In the genomic region with DNA sequence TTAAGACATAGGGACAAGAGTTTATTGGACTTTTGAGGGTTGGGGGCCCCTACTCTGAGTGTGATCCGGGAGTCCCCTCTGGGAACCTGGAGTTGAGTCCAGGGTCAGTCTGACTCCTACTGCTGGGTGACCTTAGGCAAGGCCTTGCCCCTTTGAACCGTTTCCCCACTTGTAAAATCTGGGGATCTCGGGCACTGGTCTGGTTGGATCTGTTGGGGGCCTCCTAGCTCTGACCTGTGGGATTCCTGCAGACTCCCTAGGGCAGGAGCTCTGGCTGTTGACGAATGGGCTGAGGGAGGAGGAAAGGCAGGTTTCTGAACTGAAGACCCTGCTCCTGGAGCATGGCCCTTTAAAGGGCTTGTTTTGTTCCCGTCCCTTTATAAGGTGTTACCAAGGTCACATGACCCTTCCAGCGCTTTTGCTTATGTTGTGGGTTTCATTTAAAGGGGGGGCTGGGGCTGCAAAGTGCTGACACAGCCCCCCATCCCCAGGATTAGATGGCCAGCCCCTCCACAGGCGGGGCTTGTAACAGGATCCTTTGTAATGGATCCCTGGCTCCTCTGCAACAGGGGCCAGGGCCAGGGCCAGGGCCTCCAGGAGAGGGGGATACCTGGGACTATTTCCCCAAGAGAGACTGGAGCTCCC, we compare ENCODE assay signal across 14 cellular contexts. TPM values are rescaled to one million over a fixed set of nuclear protein-coding genes. Genes with fewer than 3 reads are reported as not detected.
DNase-seq lines count a peak whose midpoint lies in the region; ATAC-seq, FAIRE-seq and TF ChIP-seq lines count a peak whose summit lies in the region.
"Had no signal": no experiment of that assay in that cellular context is flagged by ENCODE, and none has a peak within 500 bp of the region (broad histone marks: within the 10 kb centered on the region; RNA-seq: fewer than 3 reads in every experiment).

No MANE protein-coding gene starts in this region.

- no peak overlapping the region for H3K56ac ChIP-seq in H1 (replicated peaks; ENCODE audit: insufficient read length, low read depth, low read length)

- 0 out of 2 replicates have a peak overlapping the region, but pooled peaks have one; percentile 10 for H2BK20ac ChIP-seq in H1 (ENCODE audit: low read length)

- H3K4me2 ChIP-seq in H1 (ENCODE audit: insufficient read depth in 1 of 2, low read depth in 2 of 2, low read length in 2 of 2): peak overlapping the region; percentile 77 to 86

- H3K36me3 Mint-ChIP-seq in mesothelial cell of epicardium: peaks cover 17% of the 10 kb centered on the region
- H3K36me3 Mint-ChIP-seq in stimulated activated memory B cell treated with anti-CD40 and anti-IgM and Interleukin-4, amounts not matched to agents 10 μg/mL and 1 μg/mL and 100 μg/mL, for 72 hours: no peaks in the 10 kb centered on the region
- H3K36me3 Mint-ChIP-seq: natural killer cell had no signal

- H3K79me2 ChIP-seq in H1 (ENCODE audit: control insufficient read depth in 1 of 2, insufficient read depth in 2 of 2, low read length in 2 of 2): peaks cover 5 to 54% of the 10 kb centered on the region in 2 experiments

- no peaks in the 10 kb centered on the region for H3K9me3 Mint-ChIP-seq in mesothelial cell of epicardium
- H3K9me3 Mint-ChIP-seq in stimulated activated memory B cell treated with anti-CD40 and anti-IgM and Interleukin-4, amounts not matched to agents 10 μg/mL and 1 μg/mL and 100 μg/mL, for 72 hours: no peaks in the 10 kb centered on the region
- H3K9me3 Mint-ChIP-seq: activated T-helper 1 cell treated with anti-CD3 and anti-CD28 coated beads, Interleukin-12 subunit alpha, Interleukin-12 subunit beta, Interleukin-2, Interleukin-4 antibody, amounts not matched to agents 30 ng/mL and 10 ng/mL and 1 ng/mL, durations not matched to agents 14 hours and 24 hours and 36 hours; natural killer cell; T-helper 1 cell treated with Interleukin-12 subunit alpha and Interleukin-12 subunit beta and Interleukin-4 antibody, amounts not matched to agents 30 μg/mL and 1 μg/mL, for 36 hours had no signal

- 0 out of 2 replicates have a peak overlapping the region, but pooled peaks have one; percentile 88 for H2BK15ac ChIP-seq in H1 (ENCODE audit: low read length)

- peaks cover 7 to 33% (median 18%) of the 10 kb centered on the region in 4 experiments; a peak in 7 of 8 replicates for H3K36me3 ChIP-seq in H1 (ENCODE audit: control insufficient read depth in 2 of 4, insufficient read depth in 4 of 4, low read length in 3 of 4)

- H3K27me3 Mint-ChIP-seq in mesothelial cell of epicardium (ENCODE audit: low read depth): no peaks in the 10 kb centered on the region
- H3K27me3 Mint-ChIP-seq in stimulated activated memory B cell treated with anti-CD40 and anti-IgM and Interleukin-4, amounts not matched to agents 10 μg/mL and 1 μg/mL and 100 μg/mL, for 72 hours: no peaks in the 10 kb centered on the region

- no peak overlapping the region for H3K4ac ChIP-seq in H1 (replicated peaks; ENCODE audit: insufficient read length, low read depth, low read length)

- POLR2A ChIA-PET in H1 (lab: Charles Lee; ENCODE audit: partially characterized antibody): interaction anchor here (0.6 to 12.6 kb wide), 7 partner anchors 9 to 147 kb away, joined by 3 to 295 read pairs (median 6); no protein-coding TSS in a partner anchor

- H3K9me3 ChIP-seq in H1 (ENCODE audit: insufficient read depth in 2 of 2, low read depth in 1 of 2, low read length in 1 of 2): no peaks in the 10 kb centered on the region

- TF ChIP-seq POLR2A in H1 (IDR thresholded peaks at IDR 0.05; ENCODE audit: control extremely low read depth in 1 of 2, low read depth in 2 of 2, low read length in 2 of 2): peak in 1 of 2 experiments; percentile 72; a peak in 2 of 3 replicates

- peak overlapping the region in 3 of 4 experiments; percentile 42 to 56 (median 49); a peak in 4 of 7 replicates for H3K9ac ChIP-seq in H1 (replicated peaks in 1 of 4; ENCODE audit: extremely low read depth in 1 of 4, low read depth in 3 of 4, low read length in 3 of 4)

- peaks cover 71% of the 10 kb centered on the region for H3K4me1 Mint-ChIP-seq in mesothelial cell of epicardium
- no peaks in the 10 kb centered on the region for H3K4me1 Mint-ChIP-seq in stimulated activated memory B cell treated with anti-CD40 and anti-IgM and Interleukin-4, amounts not matched to agents 10 μg/mL and 1 μg/mL and 100 μg/mL, for 72 hours
- H3K4me1 Mint-ChIP-seq: natural killer cell had no signal

- H2BK5ac ChIP-seq in H1 (ENCODE audit: low read depth, low read length): peak overlapping the region; percentile 95

- H3K23ac ChIP-seq in H1 (ENCODE audit: insufficient read length): no peak overlapping the region

- H3K4me3 ChIP-seq in H1 (ENCODE audit: extremely low read depth in 1 of 4, insufficient read depth in 2 of 4, low read depth in 3 of 4, low read length in 4 of 4): peak overlapping the region; percentile 50 to 70 (median 60)

- peaks cover 0 to 18% of the 10 kb centered on the region in 2 experiments for H4K20me1 ChIP-seq in H1 (replicated peaks in 1 of 2; ENCODE audit: control insufficient read depth in 1 of 2, insufficient read depth in 2 of 2, low read length in 2 of 2)

- H3K4me3 Mint-ChIP-seq in mesothelial cell of epicardium: peak overlapping the region; percentile 55
- H3K4me3 Mint-ChIP-seq in stimulated activated memory B cell treated with anti-CD40 and anti-IgM and Interleukin-4, amounts not matched to agents 10 μg/mL and 1 μg/mL and 100 μg/mL, for 72 hours: no peak overlapping the region
- H3K4me3 Mint-ChIP-seq: activated T-helper 1 cell treated with anti-CD3 and anti-CD28 coated beads, Interleukin-12 subunit alpha, Interleukin-12 subunit beta, Interleukin-2, Interleukin-4 antibody, amounts not matched to agents 30 ng/mL and 10 ng/mL and 1 ng/mL, durations not matched to agents 14 hours and 24 hours and 36 hours; natural killer cell; T-helper 1 cell treated with Interleukin-12 subunit alpha and Interleukin-12 subunit beta and Interleukin-4 antibody, amounts not matched to agents 30 μg/mL and 1 μg/mL, for 36 hours had no signal

- peaks cover 18% of the 10 kb centered on the region for H3K79me1 ChIP-seq in H1 (ENCODE audit: low read depth, low read length)

- H3K27me3 ChIP-seq in H1 (replicated peaks in 1 of 4; ENCODE audit: control insufficient read depth in 3 of 4, extremely low read depth in 1 of 4, insufficient read depth in 3 of 4, low read length in 3 of 4): no peaks in the 10 kb centered on the region

- CTCF ChIA-PET in H1 (lab: Charles Lee; ENCODE audit: partially characterized antibody): interaction anchor here (0.9 to 12.2 kb wide), 3 partner anchors 10 to 85 kb away, joined by 3 to 329 read pairs (median 4); no protein-coding TSS in a partner anchor

- WGBS in H1 (ENCODE audit: extremely low coverage in 1 of 2, insufficient coverage in 1 of 2, insufficient read length in 1 of 2, insufficient replicate concordance in 2 of 2, low coverage in 1 of 2, low lambda C conversion rate in 2 of 2, missing lambda C conversion rate in 1 of 2), 2 experiments: 10% methylated on average over 7 of the region's 7 CpGs; no CpG with 5 or more reads in 1 of the 2 experiments

- H3K4me1 ChIP-seq in H1 (replicated peaks in 1 of 4; ENCODE audit: control insufficient read depth in 3 of 4, insufficient read depth in 4 of 4, low read length in 3 of 4): peaks cover 15 to 39% (median 29%) of the 10 kb centered on the region in 4 experiments

- TF ChIP-seq CTCF in H1 (IDR thresholded peaks at IDR 0.05; ENCODE audit: control extremely low read depth in 1 of 3, insufficient read depth in 1 of 3, low read depth in 1 of 3, low read length in 3 of 3) (no peak), mesothelial cell of epicardium (IDR thresholded peaks at IDR 0.05; ENCODE audit: unreplicated experiment) (no peak)

- peak in 1 of 2 experiments; percentile 40; a peak in 1 of 3 replicates for TF ChIP-seq EP300 in H1 (IDR thresholded peaks at IDR 0.05; ENCODE audit: borderline replicate concordance in 1 of 2, low read depth in 2 of 2, low read length in 2 of 2)

- H4K5ac ChIP-seq in H1 (ENCODE audit: insufficient read length, low read depth, low read length): peak overlapping the region; percentile 31

- H4K91ac ChIP-seq in H1 (replicated peaks; ENCODE audit: insufficient read length, low read length): peak overlapping the region; percentile 12

- no peak overlapping the region for H3K14ac ChIP-seq in H1 (ENCODE audit: insufficient read length)

- H3K27ac ChIP-seq in H1 (ENCODE audit: low read depth, low read length): peak overlapping the region; percentile 60

- H2AFZ ChIP-seq in H1 (ENCODE audit: low read length): no peak overlapping the region

- H3K27ac Mint-ChIP-seq in mesothelial cell of epicardium: peak overlapping the region; percentile 77
- H3K27ac Mint-ChIP-seq in stimulated activated memory B cell treated with anti-CD40 and anti-IgM and Interleukin-4, amounts not matched to agents 10 μg/mL and 1 μg/mL and 100 μg/mL, for 72 hours: no peak overlapping the region
- H3K27ac Mint-ChIP-seq: activated T-helper 1 cell treated with anti-CD3 and anti-CD28 coated beads, Interleukin-12 subunit alpha, Interleukin-12 subunit beta, Interleukin-2, Interleukin-4 antibody, amounts not matched to agents 30 ng/mL and 10 ng/mL and 1 ng/mL, durations not matched to agents 14 hours and 24 hours and 36 hours; natural killer cell; T-helper 1 cell treated with Interleukin-12 subunit alpha and Interleukin-12 subunit beta and Interleukin-4 antibody, amounts not matched to agents 30 μg/mL and 1 μg/mL, for 36 hours had no signal

- peaks cover 13% of the 10 kb centered on the region for H3K23me2 ChIP-seq in H1 (ENCODE audit: low read depth, low read length)

- peak overlapping the region; percentile 50; the same call in 1 of the 2 replicates for H2BK12ac ChIP-seq in H1 (ENCODE audit: low read depth, low read length)

- ATAC-seq in HG03460 (IDR thresholded peaks at IDR 0.05; ENCODE audit: unreplicated experiment) (no peak), GM19023 (IDR thresholded peaks at IDR 0.05; ENCODE audit: unreplicated experiment) (no peak)
- ATAC-seq in stimulated activated memory B cell treated with anti-CD40 and anti-IgM and Interleukin-4, amounts not matched to agents 10 μg/mL and 1 μg/mL and 100 μg/mL, for 72 hours: no peak
- ATAC-seq: natural killer cell had no signal

- H2AK5ac ChIP-seq in H1 (ENCODE audit: low read depth, low read length): no peak overlapping the region

- peak; percentile 19 for FAIRE-seq in H1 (lab: Jason Lieb, UNC)

- peak overlapping the region; percentile 91 for H3K18ac ChIP-seq in H1 (ENCODE audit: extremely low read depth, low read length)

- peak overlapping the region; percentile 78; the same call in 1 of the 2 replicates for H4K8ac ChIP-seq in H1 (ENCODE audit: extremely low read depth, insufficient read depth, low read length)

- no peak for TF ChIP-seq RAD21 in H1 (IDR thresholded peaks at IDR 0.05 in 1 of 2, conservative IDR thresholded peaks at IDR 0.05 in 1 of 2; ENCODE audit: low read depth in 2 of 2, low read length in 2 of 2)

- DNase-seq in NCI-H82 (lab: John Stamatoyannopoulos, UW) (peak; percentile 42), NCI-H82 treated with DMSO at 0.1 percent for 48 hours (lab: John Stamatoyannopoulos, UW; ENCODE audit: unreplicated experiment) (no peak), H1 (ENCODE audit: low read depth in 1 of 2, low spot score in 2 of 2) (peak in 1 of 2 experiments; percentile 63), mesothelial cell of epicardium (ENCODE audit: low spot score in 2 of 2, unreplicated experiment in 2 of 2) (no peak), NOMO-1 (lab: John Stamatoyannopoulos, UW; ENCODE audit: unreplicated experiment in 2 of 2) (no peak)
- DNase-seq: activated CD4-positive, alpha-beta T cell treated with anti-CD3 and anti-CD28 coated beads for 48 hours; foreskin fibroblast; natural killer cell; NCI-H226 had no signal

- no peak overlapping the region for H2BK120ac ChIP-seq in H1 (replicated peaks; ENCODE audit: low read depth, low read length)

RNA-seq across cellular contexts. Expression of gene YARS1, which starts 50.7 kb away (rescaled TPM):
- 226 and 230 TPM in 2 replicates for total RNA-seq in H1 (2021; fragmentation: NEBNext Ultra II Directional; extraction: Animal tissue kit (Norgen Biotek cat#: 25700))
- 47.1 and 55.6 TPM in 2 replicates for polyA plus RNA-seq in H1 (2011; rRNA removed)
- polyA plus RNA-seq in H1 (2011; cell fraction: cytosol; rRNA removed): 88.6 TPM
- polyA plus RNA-seq in H1 (2011; cell fraction: nucleus; rRNA removed): 95.0 TPM
- polyA plus RNA-seq in H1 (2012, experiment 1 of 2): 158 to 225 TPM (median 175 TPM) in 4 replicates
- 92.7 TPM for polyA plus RNA-seq in H1 (2012, experiment 2 of 2)
- 125 TPM for polyA plus RNA-seq in H1 (2013, experiment 1 of 2)
- polyA plus RNA-seq in H1 (2013, experiment 2 of 2): 123 TPM
- polyA minus RNA-seq in H1 (2011; rRNA and poly(A)+ RNA removed): 131 and 147 TPM in 2 replicates
- polyA minus RNA-seq in H1 (2011; cell fraction: cytosol; rRNA and poly(A)+ RNA removed): 73.1 TPM
- 73.2 TPM for polyA minus RNA-seq in H1 (2011; cell fraction: nucleus; rRNA and poly(A)+ RNA removed)
- total RNA-seq in mesothelial cell of epicardium: 101 to 105 TPM (median 101 TPM) in 3 replicates

RNA-seq across cellular contexts. Expression of gene S100PBP, which starts 51.0 kb away (rescaled TPM):
- total RNA-seq in H1 (2021; fragmentation: NEBNext Ultra II Directional; extraction: Animal tissue kit (Norgen Biotek cat#: 25700)): 65.7 and 68.3 TPM in 2 replicates
- polyA plus RNA-seq in H1 (2011; rRNA removed): 22.4 and 43.8 TPM in 2 replicates
- 46.4 TPM for polyA plus RNA-seq in H1 (2011; cell fraction: cytosol; rRNA removed)
- polyA plus RNA-seq in H1 (2011; cell fraction: nucleus; rRNA removed): 33.6 TPM
- 32.9 to 54.0 TPM (median 40.1 TPM) in 4 replicates for polyA plus RNA-seq in H1 (2012, experiment 1 of 2)
- polyA plus RNA-seq in H1 (2012, experiment 2 of 2): 5.2 TPM
- 23.7 TPM for polyA plus RNA-seq in H1 (2013, experiment 1 of 2)
- polyA plus RNA-seq in H1 (2013, experiment 2 of 2): 20.8 TPM
- 52.7 and 60.1 TPM in 2 replicates for polyA minus RNA-seq in H1 (2011; rRNA and poly(A)+ RNA removed)
- polyA minus RNA-seq in H1 (2011; cell fraction: cytosol; rRNA and poly(A)+ RNA removed): 42.5 TPM
- 53.5 TPM for polyA minus RNA-seq in H1 (2011; cell fraction: nucleus; rRNA and poly(A)+ RNA removed)
- 61.8 to 66.8 TPM (median 62.1 TPM) in 3 replicates for total RNA-seq in mesothelial cell of epicardium
